In the genomic region with DNA sequence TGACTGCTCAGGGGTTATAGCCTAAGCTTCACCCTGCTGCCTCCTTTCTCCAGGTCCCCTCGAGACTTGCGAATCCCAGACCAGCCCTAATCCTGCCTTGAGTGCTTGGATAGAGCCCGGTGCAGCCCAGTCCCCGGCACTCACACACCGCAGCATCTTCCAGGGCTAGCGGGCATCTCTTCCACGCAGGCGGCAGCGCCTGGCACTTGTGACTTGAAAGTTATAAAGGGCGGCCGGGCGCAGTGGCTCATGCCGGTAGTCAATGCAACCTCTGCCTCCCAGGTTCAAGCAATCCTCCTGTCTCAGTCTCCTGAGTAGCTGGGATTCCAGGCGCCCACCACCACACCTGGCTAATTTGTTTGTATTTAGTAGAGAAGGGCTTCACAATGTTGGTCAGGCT, we compare ENCODE assay signal across 1 cellular context.
TF ChIP-seq lines count a peak whose summit lies in the region.

No MANE protein-coding gene starts in this region.

TF ChIP-seq in WTC11, 78 proteins besides CTCF, POLR2A, EP300 and RAD21:
- TF ChIP-seq CREM (CRISPR knock-in tag; IDR thresholded peaks at IDR 0.05) (no peak), FOXK1 (CRISPR knock-in tag; IDR thresholded peaks at IDR 0.05) (no peak), ZNF219 (CRISPR knock-in tag; IDR thresholded peaks at IDR 0.05; ENCODE audit: borderline replicate concordance) (no peak), ETV6 (CRISPR knock-in tag; IDR thresholded peaks at IDR 0.05) (no peak), RELA (CRISPR knock-in tag; IDR thresholded peaks at IDR 0.05; ENCODE audit: borderline replicate concordance) (no peak), FOXP1 (CRISPR knock-in tag; IDR thresholded peaks at IDR 0.05; ENCODE audit: borderline replicate concordance) (no peak), JUN (CRISPR knock-in tag; IDR thresholded peaks at IDR 0.05) (no peak), NFATC4 (CRISPR knock-in tag; IDR thresholded peaks at IDR 0.05) (no peak)
- TF ChIP-seq, protein P1, sequence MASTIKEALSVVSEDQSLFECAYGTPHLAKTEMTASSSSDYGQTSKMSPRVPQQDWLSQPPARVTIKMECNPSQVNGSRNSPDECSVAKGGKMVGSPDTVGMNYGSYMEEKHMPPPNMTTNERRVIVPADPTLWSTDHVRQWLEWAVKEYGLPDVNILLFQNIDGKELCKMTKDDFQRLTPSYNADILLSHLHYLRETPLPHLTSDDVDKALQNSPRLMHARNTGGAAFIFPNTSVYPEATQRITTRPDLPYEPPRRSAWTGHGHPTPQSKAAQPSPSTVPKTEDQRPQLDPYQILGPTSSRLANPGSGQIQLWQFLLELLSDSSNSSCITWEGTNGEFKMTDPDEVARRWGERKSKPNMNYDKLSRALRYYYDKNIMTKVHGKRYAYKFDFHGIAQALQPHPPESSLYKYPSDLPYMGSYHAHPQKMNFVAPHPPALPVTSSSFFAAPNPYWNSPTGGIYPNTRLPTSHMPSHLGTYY (CRISPR knock-in tag; IDR thresholded peaks at IDR 0.05): no peak
- TF ChIP-seq, protein P2, sequence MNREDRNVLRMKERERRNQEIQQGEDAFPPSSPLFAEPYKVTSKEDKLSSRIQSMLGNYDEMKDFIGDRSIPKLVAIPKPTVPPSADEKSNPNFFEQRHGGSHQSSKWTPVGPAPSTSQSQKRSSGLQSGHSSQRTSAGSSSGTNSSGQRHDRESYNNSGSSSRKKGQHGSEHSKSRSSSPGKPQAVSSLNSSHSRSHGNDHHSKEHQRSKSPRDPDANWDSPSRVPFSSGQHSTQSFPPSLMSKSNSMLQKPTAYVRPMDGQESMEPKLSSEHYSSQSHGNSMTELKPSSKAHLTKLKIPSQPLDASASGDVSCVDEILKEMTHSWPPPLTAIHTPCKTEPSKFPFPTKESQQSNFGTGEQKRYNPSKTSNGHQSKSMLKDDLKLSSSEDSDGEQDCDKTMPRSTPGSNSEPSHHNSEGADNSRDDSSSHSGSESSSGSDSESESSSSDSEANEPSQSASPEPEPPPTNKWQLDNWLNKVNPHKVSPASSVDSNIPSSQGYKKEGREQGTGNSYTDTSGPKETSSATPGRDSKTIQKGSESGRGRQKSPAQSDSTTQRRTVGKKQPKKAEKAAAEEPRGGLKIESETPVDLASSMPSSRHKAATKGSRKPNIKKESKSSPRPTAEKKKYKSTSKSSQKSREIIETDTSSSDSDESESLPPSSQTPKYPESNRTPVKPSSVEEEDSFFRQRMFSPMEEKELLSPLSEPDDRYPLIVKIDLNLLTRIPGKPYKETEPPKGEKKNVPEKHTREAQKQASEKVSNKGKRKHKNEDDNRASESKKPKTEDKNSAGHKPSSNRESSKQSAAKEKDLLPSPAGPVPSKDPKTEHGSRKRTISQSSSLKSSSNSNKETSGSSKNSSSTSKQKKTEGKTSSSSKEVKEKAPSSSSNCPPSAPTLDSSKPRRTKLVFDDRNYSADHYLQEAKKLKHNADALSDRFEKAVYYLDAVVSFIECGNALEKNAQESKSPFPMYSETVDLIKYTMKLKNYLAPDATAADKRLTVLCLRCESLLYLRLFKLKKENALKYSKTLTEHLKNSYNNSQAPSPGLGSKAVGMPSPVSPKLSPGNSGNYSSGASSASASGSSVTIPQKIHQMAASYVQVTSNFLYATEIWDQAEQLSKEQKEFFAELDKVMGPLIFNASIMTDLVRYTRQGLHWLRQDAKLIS (CRISPR knock-in tag; IDR thresholded peaks at IDR 0.05; ENCODE audit: borderline replicate concordance): no peak
- TF ChIP-seq, protein P3, sequence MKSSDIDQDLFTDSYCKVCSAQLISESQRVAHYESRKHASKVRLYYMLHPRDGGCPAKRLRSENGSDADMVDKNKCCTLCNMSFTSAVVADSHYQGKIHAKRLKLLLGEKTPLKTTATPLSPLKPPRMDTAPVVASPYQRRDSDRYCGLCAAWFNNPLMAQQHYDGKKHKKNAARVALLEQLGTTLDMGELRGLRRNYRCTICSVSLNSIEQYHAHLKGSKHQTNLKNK (CRISPR knock-in tag; IDR thresholded peaks at IDR 0.05): no peak
